1 cellular context compared by ENCODE assay signal in the genomic region with DNA sequence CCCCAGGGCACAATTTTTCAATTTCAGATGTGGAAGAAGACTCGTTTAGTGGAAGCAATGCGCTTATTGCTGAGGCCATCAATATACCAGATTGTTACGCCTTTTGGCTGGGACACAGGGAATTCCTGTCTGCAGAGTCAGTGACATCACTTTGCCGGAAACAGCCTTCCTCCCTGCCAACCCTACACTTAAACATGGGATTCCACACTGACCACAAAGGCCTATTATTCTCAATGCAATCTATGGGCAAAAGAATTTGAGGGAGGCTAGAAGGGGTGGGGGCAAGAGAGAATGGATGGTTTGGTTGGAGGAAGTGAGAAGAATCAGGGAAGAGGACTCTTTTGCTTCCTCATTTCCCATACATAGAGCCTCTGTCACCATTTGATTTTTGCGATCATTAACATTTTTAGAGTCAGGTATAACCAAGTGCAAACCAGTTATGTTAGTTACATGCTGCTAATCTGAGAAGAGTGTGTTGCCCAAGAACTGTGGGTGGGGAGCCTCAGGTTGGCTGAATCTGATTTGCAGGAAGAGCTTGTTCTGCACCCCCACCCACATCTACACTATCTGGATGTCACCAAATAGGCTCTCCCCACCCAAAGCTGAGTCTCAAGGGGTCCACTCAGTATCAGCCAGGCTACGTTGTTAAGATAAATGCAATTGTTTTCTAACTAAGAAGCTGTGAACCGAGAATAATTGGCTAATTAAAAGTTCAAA.
TF ChIP-seq lines count a peak whose summit lies in the region.

No MANE protein-coding gene starts in this region.

TF ChIP-seq in GM12878, 131 proteins besides CTCF, POLR2A, EP300 and RAD21 (continued from another document):
- TF ChIP-seq IKZF1 (conservative IDR thresholded peaks at IDR 0.05) (peak; percentile 27), PAX8 (IDR thresholded peaks at IDR 0.05) (no peak)
